Comparison of ENCODE assay signal across 27 cellular contexts in the genomic region with DNA sequence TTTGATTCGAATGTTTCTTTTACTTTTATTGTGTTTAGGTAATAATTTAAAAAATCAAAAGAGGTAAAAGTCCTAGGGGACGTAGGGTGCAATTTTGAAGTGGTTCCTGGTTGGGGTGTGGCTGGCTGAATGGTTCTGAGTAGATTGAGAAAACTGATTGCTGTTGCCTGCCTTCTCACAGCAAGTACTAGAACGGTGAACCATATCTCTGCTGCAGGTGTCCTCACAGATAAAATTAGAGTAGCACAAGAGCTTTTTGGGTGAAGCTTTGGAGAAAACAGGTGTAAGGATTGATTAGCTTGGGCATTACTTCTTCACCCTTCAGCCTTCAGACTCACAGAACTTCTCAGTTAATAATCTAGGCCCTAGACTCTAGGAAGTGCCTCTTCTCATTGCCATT. TPM values are rescaled to one million over a fixed set of nuclear protein-coding genes. Genes with fewer than 3 reads are reported as not detected.
DNase-seq lines count a peak whose midpoint lies in the region; ATAC-seq, FAIRE-seq and TF ChIP-seq lines count a peak whose summit lies in the region.
"Had no signal": no experiment of that assay in that cellular context is flagged by ENCODE, and none has a peak within 500 bp of the region (broad histone marks: within the 10 kb centered on the region; RNA-seq: fewer than 3 reads in every experiment).

No MANE protein-coding gene starts in this region.

- H3K36me3 ChIP-seq in small intestine (ENCODE audit: control insufficient read depth in 2 of 2, insufficient read depth in 2 of 2, low read length in 2 of 2), result peaks cover 4 to 7% of the 10 kb centered on the region in 2 donors
- H3K36me3 ChIP-seq in colonic mucosa, result peaks cover 6% of the 10 kb centered on the region
- H3K36me3 ChIP-seq in esophagus muscularis mucosa, result peaks cover 12 to 53% (median 36%) of the 10 kb centered on the region in 4 donors

- TF ChIP-seq POLR2A in erythroblast (IDR thresholded peaks at IDR 0.05; ENCODE audit: low read length), result no peak
- TF ChIP-seq POLR2A in esophagus muscularis mucosa (IDR thresholded peaks at IDR 0.05; ENCODE audit: low read depth), result no peak

- no peak overlapping the region for H3K9ac ChIP-seq in colonic mucosa (ENCODE audit: low read depth in 2 of 2, low read length in 2 of 2)

- no peak overlapping the region for H3K27ac ChIP-seq in small intestine (ENCODE audit: low read depth in 1 of 2, low read length in 1 of 2)
- H3K27ac ChIP-seq in colonic mucosa, result no peak overlapping the region
- no peak overlapping the region for H3K27ac ChIP-seq in esophagus muscularis mucosa (replicated peaks in 1 of 4)
- H3K27ac ChIP-seq: 22Rv1, A549, C4-2B, HL-60 had no signal

- no peaks in the 10 kb centered on the region for H3K4me1 ChIP-seq in small intestine (ENCODE audit: control insufficient read depth in 2 of 2, insufficient read depth in 1 of 2, low read depth in 1 of 2, low read length in 1 of 2)
- H3K4me1 ChIP-seq in colonic mucosa, result no peaks in the 10 kb centered on the region
- no peaks in the 10 kb centered on the region for H3K4me1 ChIP-seq in esophagus muscularis mucosa
- H3K4me1 ChIP-seq: A549 had no signal

- H3K27me3 Mint-ChIP-seq in activated naive CD4-positive, alpha-beta T cell treated with anti-CD3 and anti-CD28 coated beads, Interleukin-2, amount 50 U/mL, for 24 hours, result no peaks in the 10 kb centered on the region
- H3K27me3 Mint-ChIP-seq in activated naive CD4-positive, alpha-beta T cell treated with anti-CD3 and anti-CD28 coated beads, Interleukin-2, amount 10 ng/mL, durations not matched to agents 7 days and 5 days, result no peaks in the 10 kb centered on the region
- H3K27me3 Mint-ChIP-seq: CD8-positive, alpha-beta memory T cell had no signal

- no peak for DNase-seq in activated naive CD4-positive, alpha-beta T cell treated with anti-CD3 and anti-CD28 coated beads, Interleukin-2, amount 10 ng/mL, durations not matched to agents 7 days and 5 days
- DNase-seq in erythroblast (lab: John Stamatoyannopoulos, UW) (peak; percentile 53 to 82), small intestine (peak; percentile 8), colonic mucosa (no peak), esophagus muscularis mucosa (ENCODE audit: extremely low spot score) (no peak)
- DNase-seq: AML-193; CD8-positive, alpha-beta memory T cell; COR-L47; DMS 273 treated with DMSO at 0.1 percent for 48 hours; DMS53; DND-41; EL; HCEC 1CT; IMR-90; KBM-7 had no signal

- H3K4me1 Mint-ChIP-seq in activated naive CD4-positive, alpha-beta T cell treated with anti-CD3 and anti-CD28 coated beads, Interleukin-2, amount 50 U/mL, for 24 hours, result no peaks in the 10 kb centered on the region
- H3K4me1 Mint-ChIP-seq in activated naive CD4-positive, alpha-beta T cell treated with anti-CD3 and anti-CD28 coated beads, Interleukin-2, amount 10 ng/mL, durations not matched to agents 7 days and 5 days, result no peaks in the 10 kb centered on the region
- H3K4me1 Mint-ChIP-seq: GM23338 had no signal

- no peak overlapping the region for H3K4me3 Mint-ChIP-seq in activated naive CD4-positive, alpha-beta T cell treated with anti-CD3 and anti-CD28 coated beads, Interleukin-2, amount 50 U/mL, for 24 hours
- H3K4me3 Mint-ChIP-seq in activated naive CD4-positive, alpha-beta T cell treated with anti-CD3 and anti-CD28 coated beads, Interleukin-2, amount 10 ng/mL, durations not matched to agents 7 days and 5 days, result no peak overlapping the region
- H3K4me3 Mint-ChIP-seq: CD8-positive, alpha-beta memory T cell; GM23338 had no signal

- H3K9me3 ChIP-seq in small intestine (ENCODE audit: control insufficient read depth, low read depth), result no peaks in the 10 kb centered on the region
- H3K9me3 ChIP-seq in colonic mucosa, result no peaks in the 10 kb centered on the region
- no peaks in the 10 kb centered on the region for H3K9me3 ChIP-seq in esophagus muscularis mucosa
- H3K9me3 ChIP-seq: A549 had no signal

- H3K4me3 ChIP-seq in small intestine (ENCODE audit: low read depth in 1 of 2, low read length in 2 of 2) (no peak overlapping the region), colonic mucosa (no peak overlapping the region), esophagus muscularis mucosa (no peak overlapping the region)
- H3K4me3 ChIP-seq: A549, GM23338 had no signal

- WGBS in small intestine, 3 donors, result 20 to 67% (median 55%) methylated on average over 3 of the region's 3 CpGs
- WGBS in esophagus muscularis mucosa, result 92% methylated on average over 3 of the region's 3 CpGs

- peaks cover 10% of the 10 kb centered on the region for H3K36me3 Mint-ChIP-seq in activated naive CD4-positive, alpha-beta T cell treated with anti-CD3 and anti-CD28 coated beads, Interleukin-2, amount 50 U/mL, for 24 hours
- peaks cover 29% of the 10 kb centered on the region for H3K36me3 Mint-ChIP-seq in activated naive CD4-positive, alpha-beta T cell treated with anti-CD3 and anti-CD28 coated beads, Interleukin-2, amount 10 ng/mL, durations not matched to agents 7 days and 5 days

- CTCF ChIA-PET in activated naive CD4-positive, alpha-beta T cell treated with anti-CD3 and anti-CD28 coated beads, Interleukin-2, amount 10 ng/mL, durations not matched to agents 7 days and 5 days (lab: Charles Lee), result no interaction called here

- ATAC-seq in HG03571 (IDR thresholded peaks at IDR 0.05; ENCODE audit: unreplicated experiment), result no peak
- ATAC-seq: A549, GM23338 had no signal

- TF ChIP-seq EP300 in esophagus muscularis mucosa (IDR thresholded peaks at IDR 0.05), result no peak

- intact Hi-C loops in colonic mucosa (cut with DNase I), result no loop called here
- intact Hi-C loops in esophagus muscularis mucosa (cut with DNase I), result no loop called here

- no peaks in the 10 kb centered on the region for H3K9me3 Mint-ChIP-seq in activated naive CD4-positive, alpha-beta T cell treated with anti-CD3 and anti-CD28 coated beads, Interleukin-2, amount 50 U/mL, for 24 hours
- H3K9me3 Mint-ChIP-seq in activated naive CD4-positive, alpha-beta T cell treated with anti-CD3 and anti-CD28 coated beads, Interleukin-2, amount 10 ng/mL, durations not matched to agents 7 days and 5 days, result no peaks in the 10 kb centered on the region
- H3K9me3 Mint-ChIP-seq: CD8-positive, alpha-beta memory T cell; GM23338 had no signal

- FAIRE-seq in small intestine (lab: Jason Lieb, UNC), result no peak
- FAIRE-seq: A549, GM12891, H54 had no signal

- no peak for TF ChIP-seq CTCF in colonic mucosa (IDR thresholded peaks at IDR 0.05)
- TF ChIP-seq CTCF in esophagus muscularis mucosa (IDR thresholded peaks at IDR 0.05), result no peak

- H3K27me3 ChIP-seq in small intestine (ENCODE audit: control insufficient read depth in 2 of 2, insufficient read depth in 2 of 2, low read length in 2 of 2) (no peaks in the 10 kb centered on the region), colonic mucosa (no peaks in the 10 kb centered on the region), esophagus muscularis mucosa (no peaks in the 10 kb centered on the region)

- peak overlapping the region; percentile 55 for H3K27ac Mint-ChIP-seq in activated naive CD4-positive, alpha-beta T cell treated with anti-CD3 and anti-CD28 coated beads, Interleukin-2, amount 50 U/mL, for 24 hours
- no peak overlapping the region for H3K27ac Mint-ChIP-seq in activated naive CD4-positive, alpha-beta T cell treated with anti-CD3 and anti-CD28 coated beads, Interleukin-2, amount 10 ng/mL, durations not matched to agents 7 days and 5 days
- H3K27ac Mint-ChIP-seq: GM23338 had no signal

RNA-seq across cellular contexts. Expression of a gene that starts 19.8 kb away (rescaled TPM):
- polyA plus RNA-seq in small intestine, result not detected
- total RNA-seq in colonic mucosa (not detected), esophagus muscularis mucosa (not detected)
- total RNA-seq: CD8-positive, alpha-beta memory T cell; G401; GM23338; HT1080; IMR-90 had no signal
- polyA plus RNA-seq: A549; BJ; CD8-positive, alpha-beta memory T cell; GM23338; IMR-90 had no signal

RNA-seq across cellular contexts. Expression of a gene that starts 44.8 kb away (rescaled TPM):
- polyA plus RNA-seq in small intestine, result 1 to 10 TPM; 1.4 to 4.8 (median 3.1) TPM
- 10 to 100 TPM; 13.4 to 15.8 TPM for total RNA-seq in colonic mucosa
- total RNA-seq in esophagus muscularis mucosa, result 10 to 100 TPM; 14.1 to 22.0 (median 17.9) TPM

RNA-seq across cellular contexts. Expression of a gene that starts 54.8 kb away (rescaled TPM):
- 10 to 100 TPM in 2 of 3 donors, 1 to 10 TPM in 1; 8.6 to 16.8 (median 13.8) TPM for polyA plus RNA-seq in small intestine
- total RNA-seq in colonic mucosa (10 to 100 TPM; 17.5 to 30.7 TPM), esophagus muscularis mucosa (10 to 100 TPM; 18.1 to 26.0 (median 19.5) TPM)

Comparison
In these comparisons a context has a peak if more than half of its experiments do, and no peak if none do; other contexts are left out.
1. DNase-seq: peak in erythroblast (2 of 2) and small intestine (single experiment); none in activated naive CD4-positive, alpha-beta T cell treated with anti-CD3 and anti-CD28 coated beads, Interleukin-2, amount 10 ng/mL, durations not matched to agents 7 days and 5 days (single experiment), colonic mucosa (single experiment) and esophagus muscularis mucosa (single experiment).